In genomic region chr7:120460928-120461327, GRCh38 we compare ENCODE assay signal across 32 cellular contexts.
DNase-seq lines count a peak whose midpoint lies in the region; ATAC-seq lines count a peak whose summit lies in the region.
"Had no signal": no experiment of that assay in that cellular context is flagged by ENCODE, and none has a peak within 500 bp of the region (broad histone marks: within the 10 kb centered on the region; RNA-seq: fewer than 3 reads in every experiment).

No MANE protein-coding gene starts in this region.

- no peak overlapping the region for H3K4me3 Mint-ChIP-seq in naive thymus-derived CD4-positive, alpha-beta T cell
- H3K4me3 Mint-ChIP-seq: activated CD8-positive, alpha-beta memory T cell treated with anti-CD3 and anti-CD28 coated beads, Interleukin-2, amount 10 ng/mL, durations not matched to agents 7 days and 5 days; activated naive CD8-positive, alpha-beta T cell treated with anti-CD3 and anti-CD28 coated beads, Interleukin-2, amount 50 U/mL, for 24 hours; activated T-cell treated with anti-CD3 and anti-CD28 coated beads, Interleukin-2, amount 50 U/mL, for 4 hours; CD4-positive, CD25-positive, alpha-beta regulatory T cell; HFFc6; stimulated activated naive B cell treated with anti-CD40 and anti-IgM and Interleukin-4, amounts not matched to agents 10 μg/mL and 1 μg/mL and 100 μg/mL, for 72 hours had no signal

- CTCF ChIA-PET in naive thymus-derived CD4-positive, alpha-beta T cell (lab: Charles Lee), result no interaction called here

- no peaks in the 10 kb centered on the region for H3K36me3 Mint-ChIP-seq in naive thymus-derived CD4-positive, alpha-beta T cell
- H3K36me3 Mint-ChIP-seq: activated CD8-positive, alpha-beta memory T cell treated with anti-CD3 and anti-CD28 coated beads, Interleukin-2, amount 10 ng/mL, durations not matched to agents 7 days and 5 days; CD4-positive, CD25-positive, alpha-beta regulatory T cell had no signal

- no peaks in the 10 kb centered on the region for H3K4me1 Mint-ChIP-seq in naive thymus-derived CD4-positive, alpha-beta T cell
- H3K4me1 Mint-ChIP-seq: activated CD8-positive, alpha-beta memory T cell treated with anti-CD3 and anti-CD28 coated beads, Interleukin-2, amount 10 ng/mL, durations not matched to agents 7 days and 5 days; activated naive CD8-positive, alpha-beta T cell treated with anti-CD3 and anti-CD28 coated beads, Interleukin-2, amount 50 U/mL, for 24 hours; CD4-positive, CD25-positive, alpha-beta regulatory T cell; stimulated activated naive B cell treated with anti-CD40 and anti-IgM and Interleukin-4, amounts not matched to agents 10 μg/mL and 1 μg/mL and 100 μg/mL, for 72 hours had no signal

- no peak overlapping the region for H3K27ac Mint-ChIP-seq in naive thymus-derived CD4-positive, alpha-beta T cell
- H3K27ac Mint-ChIP-seq: activated CD8-positive, alpha-beta memory T cell treated with anti-CD3 and anti-CD28 coated beads, Interleukin-2, amount 10 ng/mL, durations not matched to agents 7 days and 5 days; activated naive CD8-positive, alpha-beta T cell treated with anti-CD3 and anti-CD28 coated beads, Interleukin-2, amount 50 U/mL, for 24 hours; CD4-positive, CD25-positive, alpha-beta regulatory T cell; HFFc6; stimulated activated naive B cell treated with anti-CD40 and anti-IgM and Interleukin-4, amounts not matched to agents 10 μg/mL and 1 μg/mL and 100 μg/mL, for 72 hours had no signal

- H3K9me3 Mint-ChIP-seq in naive thymus-derived CD4-positive, alpha-beta T cell, result peaks cover 0 to 21% (median 10%) of the 10 kb centered on the region in 11 donors

- H2AK5ac ChIP-seq in mesendoderm (ENCODE audit: low read length), result no peak overlapping the region

- H3K4me1 ChIP-seq in NT2/D1 (ENCODE audit: insufficient read depth, insufficient read length) (no peaks in the 10 kb centered on the region), mesendoderm (ENCODE audit: control insufficient read depth, low read depth, low read length) (no peaks in the 10 kb centered on the region)
- H3K4me1 ChIP-seq in naive thymus-derived CD4-positive, alpha-beta T cell (ENCODE audit: control insufficient read depth in 2 of 2, insufficient read depth in 2 of 2, low read length in 2 of 2), result no peaks in the 10 kb centered on the region
- H3K4me1 ChIP-seq: left ventricle myocardium inferior had no signal

- no peak overlapping the region for H4K5ac ChIP-seq in mesendoderm (ENCODE audit: low read length)

- H2BK120ac ChIP-seq in mesendoderm (ENCODE audit: low read depth, low read length), result no peak overlapping the region

- H3K9me3 ChIP-seq in NT2/D1 (ENCODE audit: insufficient read depth, low read length), result peaks cover 20% of the 10 kb centered on the region
- no peaks in the 10 kb centered on the region for H3K9me3 ChIP-seq in naive thymus-derived CD4-positive, alpha-beta T cell (ENCODE audit: control insufficient read depth in 2 of 3, low read length in 3 of 3)

- peak; percentile 15 for DNase-seq in NCI-H748 (lab: John Stamatoyannopoulos, UW; ENCODE audit: unreplicated experiment)
- no peak for DNase-seq in NCI-H748 treated with DMSO at 0.1 percent for 48 hours (lab: John Stamatoyannopoulos, UW)
- DNase-seq in NT2/D1 (ENCODE audit: low read depth, low spot score), result peak; percentile 48
- DNase-seq in mesendoderm, result peak; percentile 7
- DNase-seq in GM19240 (ENCODE audit: insufficient read length, low spot score), result no peak
- DNase-seq in naive thymus-derived CD4-positive, alpha-beta T cell, result no peak
- DNase-seq: activated CD4-positive, alpha-beta T cell treated with anti-CD3 and anti-CD28 coated beads, Interleukin-2, amount 50 U/mL, for 4 hours; activated CD8-positive, alpha-beta memory T cell treated with anti-CD3 and anti-CD28 coated beads, Interleukin-2, amount 10 ng/mL, durations not matched to agents 7 days and 5 days; activated naive CD8-positive, alpha-beta T cell treated with anti-CD3 and anti-CD28 coated beads, Interleukin-2, amount 50 U/mL, for 24 hours; activated T-cell treated with anti-CD3 and anti-CD28 coated beads, Interleukin-2, amount 50 U/mL, for 4 hours; AML-193; CD4-positive, CD25-positive, alpha-beta regulatory T cell; DND-41; effector memory CD4-positive, alpha-beta T cell; erythroblast; HFFc6; hypothalamus; left ventricle myocardium inferior; mesenchymal stem cell; MM.1S; NCI-H1105 treated with DMSO at 0.1 percent for 48 hours; NCI-H2081; small intestine; stimulated activated naive B cell treated with anti-CD40 and anti-IgM and Interleukin-4, amounts not matched to agents 10 μg/mL and 1 μg/mL and 100 μg/mL, for 72 hours; substantia nigra; T-helper 1 cell; trophoblast cell had no signal

- no peak overlapping the region for H2BK5ac ChIP-seq in mesendoderm (ENCODE audit: low read length)

- H2BK15ac ChIP-seq in mesendoderm (replicated peaks; ENCODE audit: low read depth), result no peak overlapping the region

- no peaks in the 10 kb centered on the region for H3K79me1 ChIP-seq in mesendoderm (ENCODE audit: low read length)

- H3K4me3 ChIP-seq in NT2/D1 (ENCODE audit: insufficient read length, low read depth) (no peak overlapping the region), mesendoderm (ENCODE audit: low read length) (no peak overlapping the region)
- H3K4me3 ChIP-seq in naive thymus-derived CD4-positive, alpha-beta T cell (ENCODE audit: low read length), result no peak overlapping the region
- H3K4me3 ChIP-seq: coronary artery, left ventricle myocardium inferior had no signal

- H3K36me3 ChIP-seq in NT2/D1 (ENCODE audit: insufficient read depth, insufficient read length, low read length) (no peaks in the 10 kb centered on the region), mesendoderm (ENCODE audit: control insufficient read depth, insufficient read depth, low read length) (no peaks in the 10 kb centered on the region)
- H3K36me3 ChIP-seq in naive thymus-derived CD4-positive, alpha-beta T cell (ENCODE audit: control insufficient read depth in 2 of 3, insufficient read depth in 3 of 3, low read length in 3 of 3), result no peaks in the 10 kb centered on the region
- H3K36me3 ChIP-seq: left ventricle myocardium inferior had no signal

- H3K23ac ChIP-seq in mesendoderm (ENCODE audit: low read length), result no peak overlapping the region

- ATAC-seq in GM19463 (IDR thresholded peaks at IDR 0.05; ENCODE audit: unreplicated experiment) (peak; percentile 40), HG02642 (IDR thresholded peaks at IDR 0.05; ENCODE audit: poor library complexity, unreplicated experiment) (no peak)
- no peak for ATAC-seq in naive thymus-derived CD4-positive, alpha-beta T cell
- ATAC-seq: activated CD8-positive, alpha-beta memory T cell treated with anti-CD3 and anti-CD28 coated beads, Interleukin-2, amount 10 ng/mL, durations not matched to agents 7 days and 5 days; activated naive CD8-positive, alpha-beta T cell treated with anti-CD3 and anti-CD28 coated beads, Interleukin-2, amount 50 U/mL, for 24 hours; activated T-cell treated with anti-CD3 and anti-CD28 coated beads, Interleukin-2, amount 50 U/mL, for 4 hours; stimulated activated naive B cell treated with anti-CD40 and anti-IgM and Interleukin-4, amounts not matched to agents 10 μg/mL and 1 μg/mL and 100 μg/mL, for 72 hours had no signal

- no peak overlapping the region for H3K56ac ChIP-seq in mesendoderm (ENCODE audit: low read length)

- POLR2A ChIA-PET in naive thymus-derived CD4-positive, alpha-beta T cell (lab: Charles Lee), result no interaction called here

- H3K27me3 ChIP-seq in NT2/D1 (ENCODE audit: insufficient read depth, insufficient read length), result no peaks in the 10 kb centered on the region
- no peaks in the 10 kb centered on the region for H3K27me3 ChIP-seq in mesendoderm (ENCODE audit: insufficient read depth, low read length, poor library complexity)
- H3K27me3 ChIP-seq in naive thymus-derived CD4-positive, alpha-beta T cell (ENCODE audit: control insufficient read depth in 2 of 2, insufficient read depth in 2 of 2, low read length in 2 of 2), result no peaks in the 10 kb centered on the region

- WGBS in mesendoderm (ENCODE audit: extremely low coverage, insufficient coverage, low lambda C conversion rate), result no CpG with 5 or more reads among the region's 2 CpGs

- H4K8ac ChIP-seq in mesendoderm (ENCODE audit: low read depth, low read length), result no peak overlapping the region

- H3K79me2 ChIP-seq in mesendoderm (ENCODE audit: control insufficient read depth, insufficient read depth, low read length), result no peaks in the 10 kb centered on the region

- H3K27me3 Mint-ChIP-seq in naive thymus-derived CD4-positive, alpha-beta T cell, result no peaks in the 10 kb centered on the region
- H3K27me3 Mint-ChIP-seq: activated CD8-positive, alpha-beta memory T cell treated with anti-CD3 and anti-CD28 coated beads, Interleukin-2, amount 10 ng/mL, durations not matched to agents 7 days and 5 days; activated naive CD8-positive, alpha-beta T cell treated with anti-CD3 and anti-CD28 coated beads, Interleukin-2, amount 50 U/mL, for 24 hours; CD4-positive, CD25-positive, alpha-beta regulatory T cell; stimulated activated naive B cell treated with anti-CD40 and anti-IgM and Interleukin-4, amounts not matched to agents 10 μg/mL and 1 μg/mL and 100 μg/mL, for 72 hours had no signal

- no peak overlapping the region for H3K4me2 ChIP-seq in mesendoderm (ENCODE audit: low read length)
- H3K4me2 ChIP-seq: KMS-11 had no signal

- H3K27ac ChIP-seq in mesendoderm (ENCODE audit: low read depth, low read length), result no peak overlapping the region
- H3K27ac ChIP-seq in naive thymus-derived CD4-positive, alpha-beta T cell (ENCODE audit: low read depth, low read length), result no peak overlapping the region
- H3K27ac ChIP-seq: coronary artery, HL-60, KMS-11, left ventricle myocardium inferior had no signal

- H3K18ac ChIP-seq in mesendoderm (ENCODE audit: low read length), result no peak overlapping the region

- H3K4ac ChIP-seq in mesendoderm (ENCODE audit: low read depth, low read length), result no peak overlapping the region

- no peak overlapping the region for H3K9ac ChIP-seq in NT2/D1 (ENCODE audit: insufficient read length, low read depth)
- H3K9ac ChIP-seq in mesendoderm (ENCODE audit: low read length), result no peak overlapping the region
- H3K9ac ChIP-seq: KMS-11 had no signal

- intact Hi-C loops in naive thymus-derived CD4-positive, alpha-beta T cell (cut with micrococcal nuclease), result no loop called here

Comparison
In these comparisons a context has a peak if more than half of its experiments do, and no peak if none do; other contexts are left out.
1. DNase-seq: peak in NCI-H748 (single experiment), NT2/D1 (single experiment) and mesendoderm (single experiment); none in NCI-H748 treated with DMSO at 0.1 percent for 48 hours (single experiment), GM19240 (single experiment) and naive thymus-derived CD4-positive, alpha-beta T cell (0 of 9).